ENCODE assay signal across 12 cellular contexts in genomic region chr4:68369474-68369805, GRCh38. TPM values are rescaled to one million over a fixed set of nuclear protein-coding genes. Genes with fewer than 3 reads are reported as not detected.
A peak's percentile ranks its signal among the peaks of the same experiment; 100 is the strongest.
DNase-seq lines count a peak whose midpoint lies in the region; ATAC-seq and TF ChIP-seq lines count a peak whose summit lies in the region.
"Had no signal": no experiment of that assay in that cellular context is flagged by ENCODE, and none has a peak within 500 bp of the region (broad histone marks: within the 10 kb centered on the region; RNA-seq: fewer than 3 reads in every experiment).

No MANE protein-coding gene starts in this region.

- no peak for ATAC-seq in left cardiac atrium
- ATAC-seq: naive thymus-derived CD4-positive, alpha-beta T cell had no signal

- no peaks in the 10 kb centered on the region for H3K4me1 ChIP-seq in fibroblast of lung (ENCODE audit: control insufficient read depth, extremely low read depth, insufficient read depth, low read length)
- peaks cover 31% of the 10 kb centered on the region for H3K4me1 ChIP-seq in skeletal muscle satellite cell (ENCODE audit: control insufficient read depth, insufficient read depth, low read length)

- DNase-seq in HPDE6-E6E7 (ENCODE audit: extremely low spot score) (peak; percentile 27), SW 1271 (lab: John Stamatoyannopoulos, UW) (peak; percentile 17 to 18), fibroblast of lung (ENCODE audit: low read depth in 2 of 2) (peak in 1 of 2 donors; percentile 83), NCI-H2107 (lab: John Stamatoyannopoulos, UW) (no peak), GDM1 (lab: John Stamatoyannopoulos, UW) (no peak), left cardiac atrium (no peak)
- DNase-seq: cortex of kidney; naive thymus-derived CD4-positive, alpha-beta T cell; NCI-H2081 treated with DMSO at 0.1 percent for 48 hours had no signal

- no peaks in the 10 kb centered on the region for H3K79me2 ChIP-seq in fibroblast of lung (ENCODE audit: control insufficient read depth, insufficient read depth, low read length)

- H3K9ac ChIP-seq in fibroblast of lung (ENCODE audit: insufficient read depth, low read length) (no peak overlapping the region), skeletal muscle satellite cell (ENCODE audit: low read depth, low read length) (peak overlapping the region; percentile 60)
- H3K9ac ChIP-seq: KMS-11 had no signal

- H4K20me1 ChIP-seq in fibroblast of lung (ENCODE audit: control insufficient read depth, extremely low read depth, insufficient read depth, low read length), result no peaks in the 10 kb centered on the region

- no peak for TF ChIP-seq CTCF in fibroblast of lung (conservative IDR thresholded peaks at IDR 0.05 in 1 of 2, IDR thresholded peaks at IDR 0.05 in 1 of 2; ENCODE audit: low read depth in 1 of 2, low read length in 2 of 2)

- no peak overlapping the region for H3K27ac ChIP-seq in fibroblast of lung (ENCODE audit: insufficient read depth, low read length)
- H3K27ac ChIP-seq: KMS-11 had no signal

- H3K27me3 ChIP-seq in fibroblast of lung (ENCODE audit: control insufficient read depth, insufficient read depth, low read length), result no peaks in the 10 kb centered on the region
- H3K27me3 ChIP-seq in skeletal muscle satellite cell (ENCODE audit: control insufficient read depth, insufficient read depth, low read length), result no peaks in the 10 kb centered on the region

- H3K4me2 ChIP-seq in fibroblast of lung (ENCODE audit: extremely low read depth, insufficient read depth, low read length), result peak overlapping the region; percentile 23
- H3K4me2 ChIP-seq in skeletal muscle satellite cell (ENCODE audit: low read length), result peak overlapping the region; percentile 76
- H3K4me2 ChIP-seq: KMS-11 had no signal

- no peak overlapping the region for H2AFZ ChIP-seq in fibroblast of lung (ENCODE audit: low read length)

- intact Hi-C loops in left cardiac atrium (cut with DNase I), result no loop called here

- H3K9me3 ChIP-seq in fibroblast of lung (ENCODE audit: control insufficient read depth, insufficient read depth, low read depth, low read length) (no peaks in the 10 kb centered on the region), skeletal muscle satellite cell (replicated peaks; ENCODE audit: low read length) (no peaks in the 10 kb centered on the region)

- no peaks in the 10 kb centered on the region for H3K36me3 ChIP-seq in fibroblast of lung (ENCODE audit: control insufficient read depth, insufficient read depth, low read length)
- no peaks in the 10 kb centered on the region for H3K36me3 ChIP-seq in skeletal muscle satellite cell (ENCODE audit: insufficient read depth, low read length)

- no peak overlapping the region for H3K4me3 ChIP-seq in fibroblast of lung (replicated peaks in 1 of 4; ENCODE audit: control extremely low read depth in 1 of 4, insufficient read depth in 1 of 4, low read depth in 3 of 4, low read length in 4 of 4)
- peak overlapping the region; percentile 37 for H3K4me3 ChIP-seq in skeletal muscle satellite cell (ENCODE audit: low read length)
- H3K4me3 ChIP-seq: skin epidermis had no signal

RNA-seq across cellular contexts. Expression of gene YTHDC1, which starts 19.6 kb away (rescaled TPM):
- 38.5 and 47.6 TPM in 2 replicates for total RNA-seq in fibroblast of lung
- polyA plus RNA-seq in fibroblast of lung, result 34.6 and 35.3 TPM in 2 replicates
- polyA plus RNA-seq in fibroblast of lung (2012), result 33.5 and 34.6 TPM in 2 replicates
- polyA minus RNA-seq in fibroblast of lung (ENCODE audit: low replicate concordance), result 4.5 and 7.7 TPM in 2 replicates
- 22.1 and 29.3 TPM in 2 replicates for total RNA-seq in skeletal muscle satellite cell (2012; rRNA removed)
- total RNA-seq in left cardiac atrium, result 10 to 100 TPM; 48.6 to 51.9 TPM

Comparison
In these comparisons a context has a peak if more than half of its experiments do, and no peak if none do; other contexts are left out.
1. DNase-seq: peak in HPDE6-E6E7 (single experiment) and SW 1271 (2 of 2); none in NCI-H2107 (single experiment), GDM1 (single experiment) and left cardiac atrium (single experiment).